21 cellular contexts compared by ENCODE assay signal in genomic region chr16:88131256-88131655, GRCh38.
"Had no signal": no experiment of that assay in that cellular context is flagged by ENCODE, and none has a peak within 500 bp of the region (broad histone marks: within the 10 kb centered on the region; RNA-seq: fewer than 3 reads in every experiment).

No MANE protein-coding gene starts in this region.

- ATAC-seq: activated T-helper 17 cell treated with anti-CD3 and anti-CD28 coated beads, Interleukin-2, amount 50 U/mL, for 72 hours; PC-3 had no signal

- H3K27ac ChIP-seq: VCaP had no signal

- DNase-seq: activated CD4-positive, alpha-beta memory T cell treated with anti-CD3 and anti-CD28 coated beads, Interleukin-2, amount 10 ng/mL, durations not matched to agents 7 days and 5 days; activated CD4-positive, alpha-beta T cell treated with anti-CD3 and anti-CD28 coated beads, Interleukin-2, amount 10 ng/mL, durations not matched to agents 7 days and 5 days; activated CD4-positive, CD25-positive, alpha-beta regulatory T cell; activated gamma-delta T cell; activated naive CD4-positive, alpha-beta T cell treated with anti-CD3 and anti-CD28 coated beads for 36 hours; activated T-cell treated with anti-CD3 and anti-CD28 coated beads for 4 hours; activated T-cell treated with anti-CD3 and anti-CD28 coated beads, Interleukin-2, amount 50 U/mL, for 48 hours; amygdala; Karpas-422; MM.1S; NCI-H146; NCI-H1930; NCI-H345; NCI-H510A; NCI-H82; PC-3; SHP77 treated with DMSO at 0.1 percent for 48 hours; T-helper 2 cell; T1000 had no signal
